1 cellular context compared by ENCODE assay signal in the genomic region with DNA sequence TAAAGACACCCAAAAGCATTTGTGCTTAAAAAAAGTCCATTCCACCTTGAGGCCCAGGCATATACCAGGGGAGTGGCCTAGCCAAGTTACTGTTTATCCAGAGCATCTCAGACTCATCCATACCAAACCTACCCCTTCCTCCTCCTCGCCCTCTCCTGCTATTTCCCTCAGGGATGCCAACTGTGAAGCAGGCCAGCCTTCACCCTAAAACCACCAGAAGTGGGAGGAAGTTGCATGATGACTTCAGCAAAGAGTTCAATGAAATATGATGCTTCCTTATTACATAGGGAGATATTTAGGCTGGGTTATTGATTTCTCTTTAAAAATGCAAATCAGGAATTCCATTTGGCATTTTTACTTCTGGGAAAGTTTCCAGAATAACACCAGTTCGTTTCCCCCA.
TF ChIP-seq lines count a peak whose summit lies in the region.

No MANE protein-coding gene starts in this region.

TF ChIP-seq in HEK293, 187 proteins besides CTCF, POLR2A, EP300 and RAD21 (continued from another document):
- TF ChIP-seq, protein P1, sequence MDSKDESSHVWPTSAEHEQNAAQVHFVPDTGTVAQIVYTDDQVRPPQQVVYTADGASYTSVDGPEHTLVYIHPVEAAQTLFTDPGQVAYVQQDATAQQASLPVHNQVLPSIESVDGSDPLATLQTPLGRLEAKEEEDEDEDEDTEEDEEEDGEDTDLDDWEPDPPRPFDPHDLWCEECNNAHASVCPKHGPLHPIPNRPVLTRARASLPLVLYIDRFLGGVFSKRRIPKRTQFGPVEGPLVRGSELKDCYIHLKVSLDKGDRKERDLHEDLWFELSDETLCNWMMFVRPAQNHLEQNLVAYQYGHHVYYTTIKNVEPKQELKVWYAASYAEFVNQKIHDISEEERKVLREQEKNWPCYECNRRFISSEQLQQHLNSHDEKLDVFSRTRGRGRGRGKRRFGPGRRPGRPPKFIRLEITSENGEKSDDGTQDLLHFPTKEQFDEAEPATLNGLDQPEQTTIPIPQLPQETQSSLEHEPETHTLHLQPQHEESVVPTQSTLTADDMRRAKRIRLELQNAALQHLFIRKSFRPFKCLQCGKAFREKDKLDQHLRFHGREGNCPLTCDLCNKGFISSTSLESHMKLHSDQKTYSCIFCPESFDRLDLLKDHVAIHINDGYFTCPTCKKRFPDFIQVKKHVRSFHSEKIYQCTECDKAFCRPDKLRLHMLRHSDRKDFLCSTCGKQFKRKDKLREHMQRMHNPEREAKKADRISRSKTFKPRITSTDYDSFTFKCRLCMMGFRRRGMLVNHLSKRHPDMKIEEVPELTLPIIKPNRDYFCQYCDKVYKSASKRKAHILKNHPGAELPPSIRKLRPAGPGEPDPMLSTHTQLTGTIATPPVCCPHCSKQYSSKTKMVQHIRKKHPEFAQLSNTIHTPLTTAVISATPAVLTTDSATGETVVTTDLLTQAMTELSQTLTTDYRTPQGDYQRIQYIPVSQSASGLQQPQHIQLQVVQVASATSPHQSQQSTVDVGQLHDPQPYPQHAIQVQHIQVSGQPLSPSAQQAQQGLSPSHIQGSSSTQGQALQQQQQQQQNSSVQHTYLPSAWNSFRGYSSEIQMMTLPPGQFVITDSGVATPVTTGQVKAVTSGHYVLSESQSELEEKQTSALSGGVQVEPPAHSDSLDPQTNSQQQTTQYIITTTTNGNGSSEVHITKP (tag by site-specific recombination; IDR thresholded peaks at IDR 0.05), result peak; percentile 67
- TF ChIP-seq ZNF791 (tag by site-specific recombination; IDR thresholded peaks at IDR 0.05) (no peak), ZFHX2 (tag by site-specific recombination; conservative IDR thresholded peaks at IDR 0.05) (peak; percentile 21; the same call in 1 of the 2 replicates)
